ENCODE assay signal across 15 cellular contexts in genomic region chrX:57822398-57822797, GRCh38.
DNase-seq lines count a peak whose midpoint lies in the region; ATAC-seq and TF ChIP-seq lines count a peak whose summit lies in the region.
"Had no signal": no experiment of that assay in that cellular context is flagged by ENCODE, and none has a peak within 500 bp of the region (broad histone marks: within the 10 kb centered on the region; RNA-seq: fewer than 3 reads in every experiment).

No MANE protein-coding gene starts in this region.

- no peak for TF ChIP-seq RAD21 in liver (IDR thresholded peaks at IDR 0.05)

- H2AFZ ChIP-seq in PC-3 (ENCODE audit: low read length) = peak overlapping the region; percentile 81

- DNase-seq in NCI-H748 (lab: John Stamatoyannopoulos, UW; ENCODE audit: unreplicated experiment) (peak; percentile 37), NCI-H748 treated with DMSO at 0.1 percent for 48 hours (lab: John Stamatoyannopoulos, UW) (no peak), PC-3 (no peak), GM10248 (ENCODE audit: extremely low spot score) (no peak), lower leg skin (ENCODE audit: low spot score in 2 of 2) (no peak)
- no peak for DNase-seq in activated CD4-positive, alpha-beta T cell treated with anti-CD3 and anti-CD28 coated beads for 1 hour
- DNase-seq: SIG-M5 had no signal

- H3K9ac ChIP-seq in PC-3 (ENCODE audit: low read length) = no peak overlapping the region
- H3K9ac ChIP-seq in liver (ENCODE audit: low read depth in 1 of 2, low read length in 2 of 2) = peak overlapping the region; percentile 12 to 27
- peak overlapping the region; percentile 29 to 71 (median 57) for H3K9ac ChIP-seq in skeletal muscle tissue (ENCODE audit: low read depth in 1 of 3, low read length in 3 of 3)

- no peak for ATAC-seq in PC-3

- no peaks in the 10 kb centered on the region for H3K27me3 ChIP-seq in PC-3 (ENCODE audit: low read length)
- no peaks in the 10 kb centered on the region for H3K27me3 ChIP-seq in liver (ENCODE audit: control insufficient read depth in 4 of 4, insufficient read depth in 4 of 4, low read length in 3 of 4)
- H3K27me3 ChIP-seq in skeletal muscle tissue (ENCODE audit: control insufficient read depth in 3 of 3, insufficient read depth in 3 of 3, low read length in 3 of 3) = no peaks in the 10 kb centered on the region
- H3K27me3 ChIP-seq: cardiac muscle cell, neutrophil, vagina had no signal

- TF ChIP-seq POLR2A in lower leg skin (IDR thresholded peaks at IDR 0.05) = no peak

- POLR2A ChIA-PET in PC-3 (lab: Charles Lee; ENCODE audit: unreplicated experiment) (no interaction called here), GM10248 (lab: Yijun Ruan, JAX) (no interaction called here)

- CTCF ChIA-PET in PC-3 (lab: Charles Lee) (no interaction called here), GM10248 (lab: Yijun Ruan, JAX) (interaction anchor here (1.0 to 5.9 kb wide), 5 partner anchors 93 to 204 kb away, joined by 3 to 30 read pairs (median 4); no protein-coding TSS in a partner anchor)

- H3K36me3 ChIP-seq in PC-3 (ENCODE audit: low read depth, low read length) (no peaks in the 10 kb centered on the region), liver (ENCODE audit: control insufficient read depth in 4 of 4, insufficient read depth in 3 of 4, low read depth in 1 of 4, low read length in 3 of 4) (no peaks in the 10 kb centered on the region), skeletal muscle tissue (ENCODE audit: control insufficient read depth in 3 of 3, insufficient read depth in 3 of 3, low read length in 3 of 3) (no peaks in the 10 kb centered on the region)
- H3K36me3 ChIP-seq: cardiac muscle cell, neutrophil, vagina had no signal

- TF ChIP-seq CTCF in PC-3 (conservative IDR thresholded peaks at IDR 0.05; ENCODE audit: low read depth, low read length) (no peak), liver (IDR thresholded peaks at IDR 0.05; ENCODE audit: low read depth, low read length, missing input control) (no peak), GM10248 (IDR thresholded peaks at IDR 0.05; ENCODE audit: control extremely low read depth, extremely low read depth, low read depth, missing control alignments) (no peak), lower leg skin (IDR thresholded peaks at IDR 0.05) (no peak)

- no TSS peak for BruUV-seq in PC-3 (replicated peaks; lab: Mats Ljungman, UMichigan)

- WGBS in liver = 44% methylated on average over 8 of the region's 8 CpGs
- WGBS in lower leg skin, 2 donors = 53 to 62% methylated on average over 8 of the region's 8 CpGs

- intact Hi-C loops in PC-3 (cut with micrococcal nuclease) = loop anchor here (5.0 kb wide), 1 partner anchor 240 kb away; no protein-coding TSS in a partner anchor
- intact Hi-C loops in lower leg skin (cut with DNase I; ENCODE audit: low total_unique reads) = loop anchor here (10.0 kb wide), 1 partner anchor 102 kb away; no protein-coding TSS in a partner anchor

- no peaks in the 10 kb centered on the region for H3F3A ChIP-seq in PC-3 (ENCODE audit: low read length, unreplicated experiment)

- no peaks in the 10 kb centered on the region for H3K79me2 ChIP-seq in PC-3 (ENCODE audit: low read length)

- no peaks in the 10 kb centered on the region for H3K9me3 ChIP-seq in PC-3 (ENCODE audit: low read length)
- H3K9me3 ChIP-seq in liver (ENCODE audit: control insufficient read depth in 4 of 4, low read length in 3 of 4) = no peaks in the 10 kb centered on the region
- H3K9me3 ChIP-seq in skeletal muscle tissue (ENCODE audit: control insufficient read depth in 3 of 3, low read length in 3 of 3) = no peaks in the 10 kb centered on the region
- H3K9me3 ChIP-seq: neutrophil, vagina had no signal

- H4K20me1 ChIP-seq in PC-3 (ENCODE audit: low read length) = no peaks in the 10 kb centered on the region

- no peaks in the 10 kb centered on the region for H3K9me2 ChIP-seq in PC-3 (replicated peaks; ENCODE audit: low read length)

- H3K4me1 ChIP-seq in PC-3 (ENCODE audit: insufficient read depth, low read length) = no peaks in the 10 kb centered on the region
- H3K4me1 ChIP-seq in liver (ENCODE audit: control insufficient read depth in 4 of 4, insufficient read depth in 4 of 4, low read length in 3 of 4) = peaks cover 0 to 10% (median 4%) of the 10 kb centered on the region in 4 donors
- H3K4me1 ChIP-seq in skeletal muscle tissue (ENCODE audit: control insufficient read depth in 3 of 3, insufficient read depth in 3 of 3, low read length in 3 of 3) = peaks cover 0 to 6% (median 0%) of the 10 kb centered on the region in 3 donors
- H3K4me1 ChIP-seq: vagina had no signal

- peak overlapping the region; percentile 71 for H3K4me2 ChIP-seq in PC-3 (ENCODE audit: low read length)

- H3K4me3 ChIP-seq in PC-3 (ENCODE audit: low read length) (peak overlapping the region; percentile 37), liver (ENCODE audit: low read depth in 1 of 3, low read length in 3 of 3) (peak overlapping the region in 2 of 3 donors; percentile 21 to 41), skeletal muscle tissue (ENCODE audit: low read length in 3 of 3) (peak overlapping the region; percentile 62 to 72 (median 70)), lower leg skin (ENCODE audit: low read depth, poor library complexity, severe bottlenecking) (no peak overlapping the region)
- H3K4me3 ChIP-seq: cardiac muscle cell, vagina had no signal

- no peak overlapping the region for H3K27ac ChIP-seq in PC-3 (ENCODE audit: low read length)
- H3K27ac ChIP-seq in liver (ENCODE audit: low read depth in 1 of 2, low read length in 2 of 2) = no peak overlapping the region
- H3K27ac ChIP-seq in skeletal muscle tissue (ENCODE audit: low read depth, low read length) = no peak overlapping the region
- H3K27ac ChIP-seq: cardiac muscle cell, epithelial cell of prostate, HL-60, neutrophil, vagina, VCaP had no signal

TF ChIP-seq in liver, 16 proteins besides CTCF, POLR2A, EP300 and RAD21:
- no peak for TF ChIP-seq YY1 (IDR thresholded peaks at IDR 0.05)
- TF ChIP-seq, protein P1, sequence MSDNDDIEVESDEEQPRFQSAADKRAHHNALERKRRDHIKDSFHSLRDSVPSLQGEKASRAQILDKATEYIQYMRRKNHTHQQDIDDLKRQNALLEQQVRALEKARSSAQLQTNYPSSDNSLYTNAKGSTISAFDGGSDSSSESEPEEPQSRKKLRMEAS (IDR thresholded peaks at IDR 0.05) = no peak
